2 cellular contexts compared by ENCODE assay signal in the genomic region with DNA sequence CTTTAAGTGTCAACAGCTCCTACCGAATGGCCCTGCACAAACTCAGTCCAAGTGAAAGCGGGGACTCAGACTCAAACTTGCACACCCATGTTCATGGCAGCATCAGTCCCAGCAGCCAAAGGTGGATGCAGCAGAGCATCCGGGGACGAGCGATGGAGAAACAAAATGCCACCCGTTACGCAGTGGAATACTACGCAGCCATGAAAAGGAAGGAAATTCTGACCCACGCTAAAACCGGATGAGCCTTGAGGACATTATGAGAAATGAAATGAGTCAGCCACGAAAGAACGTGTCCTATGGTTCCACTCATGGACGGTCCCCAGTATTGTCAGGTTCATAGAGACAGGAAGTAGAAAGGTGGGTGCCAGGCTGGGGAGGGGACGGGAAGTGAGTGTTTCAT.
TF ChIP-seq lines count a peak whose summit lies in the region.

No MANE protein-coding gene starts in this region.

TF ChIP-seq in HEK293, 187 proteins besides CTCF, POLR2A, EP300 and RAD21:
- TF ChIP-seq EGR2 (tag by site-specific recombination; IDR thresholded peaks at IDR 0.05; ENCODE audit: low read depth) (no peak), ZNF10 (tag by site-specific recombination; IDR thresholded peaks at IDR 0.05) (no peak), ZNF280D (tag by site-specific recombination; IDR thresholded peaks at IDR 0.05) (peak; percentile 89), SCRT2 (tag by site-specific recombination; IDR thresholded peaks at IDR 0.05) (peak; percentile 5; the same call in 1 of the 2 replicates), ZNF146 (tag by site-specific recombination; IDR thresholded peaks at IDR 0.05) (peak; percentile 100)

TF ChIP-seq in H1, 55 proteins besides CTCF, POLR2A, EP300 and RAD21:
- TF ChIP-seq KDM1A (IDR thresholded peaks at IDR 0.05; ENCODE audit: borderline replicate concordance, low read length): peak; percentile 91
- TF ChIP-seq TBP (IDR thresholded peaks at IDR 0.05; ENCODE audit: low read depth, low read length): no peak
